8 cellular contexts compared by ENCODE assay signal in the genomic region with DNA sequence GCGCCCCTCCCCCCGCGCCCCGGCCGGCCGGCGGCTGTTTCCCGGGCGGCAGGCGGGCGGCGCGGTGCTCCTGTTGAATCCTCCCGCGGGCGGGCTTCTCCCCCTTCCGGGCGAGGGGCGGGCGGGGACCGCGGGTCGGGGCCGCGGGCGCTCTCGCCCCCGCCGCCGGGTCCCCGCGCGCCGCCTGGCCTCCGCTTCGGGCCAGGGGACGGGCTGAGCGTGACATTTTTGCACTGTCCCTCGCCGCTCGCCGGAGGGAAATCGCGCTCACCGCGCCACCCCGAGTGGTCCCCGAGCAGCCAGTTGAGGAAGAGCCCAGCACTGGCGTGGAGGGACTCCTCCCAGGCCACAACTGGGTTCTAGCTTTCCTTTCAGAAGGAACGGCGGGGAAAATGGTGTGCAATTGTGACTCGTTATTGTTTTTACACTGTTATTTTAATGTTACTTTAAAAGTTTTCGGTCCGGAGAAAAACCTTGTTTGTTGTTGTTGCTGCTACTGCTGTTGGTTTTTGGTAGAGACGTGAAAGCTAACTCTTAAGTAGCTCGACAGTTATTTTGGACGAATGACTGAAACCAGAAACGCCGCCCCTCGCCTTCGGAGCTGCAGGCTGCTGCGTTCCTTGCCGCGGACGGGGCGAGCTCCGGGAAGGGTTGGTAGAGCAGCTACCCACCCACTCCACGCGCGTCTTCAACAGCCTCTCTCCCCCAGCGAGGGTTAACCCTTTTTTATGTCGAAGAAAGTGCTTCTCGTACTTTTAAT. TPM values are rescaled to one million over a fixed set of nuclear protein-coding genes. Genes with fewer than 3 reads are reported as not detected.
DNase-seq lines count a peak whose midpoint lies in the region; ATAC-seq, FAIRE-seq and TF ChIP-seq lines count a peak whose summit lies in the region.

No MANE protein-coding gene starts in this region.

- peaks cover 10% of the 10 kb centered on the region for H3K4me1 ChIP-seq in foreskin keratinocyte

- no peaks in the 10 kb centered on the region for H3K27me3 ChIP-seq in foreskin keratinocyte

- peak; percentile 43 for ATAC-seq in GM19324 (IDR thresholded peaks at IDR 0.05; ENCODE audit: low FRiP score, unreplicated experiment)
- peak; percentile 18 for ATAC-seq in HG03457 (IDR thresholded peaks at IDR 0.05; ENCODE audit: unreplicated experiment)
- peak; percentile 47 for ATAC-seq in foreskin keratinocyte

- H3K4me1 Mint-ChIP-seq in neural crest cell: peaks cover 40% of the 10 kb centered on the region

- H3K27ac ChIP-seq in C4-2B (peak overlapping the region; percentile 96), foreskin keratinocyte (peak overlapping the region; percentile 11)

- FAIRE-seq in RCC 7860 (lab: Jason Lieb, UNC): no peak

- peak overlapping the region; percentile 94 for H3K27ac Mint-ChIP-seq in neural crest cell (ENCODE audit: unreplicated experiment)

- H3K36me3 Mint-ChIP-seq in neural crest cell (ENCODE audit: low read depth): peaks cover 3% of the 10 kb centered on the region

- DNase-seq in RCC 7860 (ENCODE audit: low spot score): peak; percentile 14
- DNase-seq in activated effector memory CD4-positive, alpha-beta T cell treated with Interleukin-2 at 50 U/mL for 16 hours: peak; percentile 30
- DNase-seq in foreskin keratinocyte: peak; percentile 21 to 55
- DNase-seq in neural crest cell (ENCODE audit: low read depth, low spot score): peak; percentile 59
- DNase-seq in stromal cell of bone marrow (ENCODE audit: low read depth): peak; percentile 36

- peak overlapping the region; percentile 91 for H3K4me3 Mint-ChIP-seq in neural crest cell

- no peak for TF ChIP-seq CTCF in C4-2B (conservative IDR thresholded peaks at IDR 0.05)
- no peak for TF ChIP-seq CTCF in foreskin keratinocyte (conservative IDR thresholded peaks at IDR 0.05)
- no peak for TF ChIP-seq CTCF in neural crest cell (conservative IDR thresholded peaks at IDR 0.05)

- no peaks in the 10 kb centered on the region for H3K9me3 Mint-ChIP-seq in neural crest cell

- peaks cover 1% of the 10 kb centered on the region for H3K27me3 Mint-ChIP-seq in neural crest cell (ENCODE audit: low read depth)

RNA-seq across cellular contexts. Expression of gene PDS5B, which starts 0.9 kb away (rescaled TPM):
- total RNA-seq in foreskin keratinocyte: 21.7 and 24.8 TPM in 2 replicates
- 2.6 and 3.8 TPM in 2 replicates for polyA plus RNA-seq in foreskin keratinocyte
- total RNA-seq in neural crest cell: 82.4 and 86.8 TPM in 2 replicates

RNA-seq across cellular contexts. Expression of gene N4BP2L2, which starts 48.6 kb away (rescaled TPM):
- total RNA-seq in foreskin keratinocyte: 48.1 and 55.7 TPM in 2 replicates
- polyA plus RNA-seq in foreskin keratinocyte: 22.8 and 24.6 TPM in 2 replicates
- 81.1 and 89.5 TPM in 2 replicates for total RNA-seq in neural crest cell

Comparison
In these comparisons a context has a peak if more than half of its experiments do, and no peak if none do; other contexts are left out.
1. Peak in every context shown above with its lines: DNase-seq, ATAC-seq and H3K27ac ChIP-seq.